ENCODE assay signal across 1 cellular context in genomic region chr1:230149751-230150584, GRCh38.
A peak's percentile ranks its signal among the peaks of the same experiment; 100 is the strongest.
TF ChIP-seq lines count a peak whose summit lies in the region.

No MANE protein-coding gene starts in this region.

TF ChIP-seq in GM12878, 131 proteins besides CTCF, POLR2A, EP300 and RAD21 (continued from another document and continues in another):
- TF ChIP-seq REST (IDR thresholded peaks at IDR 0.05; ENCODE audit: low read depth, low read length), result no peak
- no peak for TF ChIP-seq NR2C1 (IDR thresholded peaks at IDR 0.05)
- TF ChIP-seq NFIC (IDR thresholded peaks at IDR 0.05; ENCODE audit: low read depth, low read length), result 0 out of 2 replicates have a peak, but pooled peaks have one; percentile 33
- TF ChIP-seq IRF4 (IDR thresholded peaks at IDR 0.05; ENCODE audit: low read depth, low read length), result no peak
- no peak for TF ChIP-seq BRCA1 (IDR thresholded peaks at IDR 0.05; ENCODE audit: low read depth, low read length)
- no peak for TF ChIP-seq KDM1A (IDR thresholded peaks at IDR 0.05; ENCODE audit: borderline replicate concordance)
- TF ChIP-seq MYC (IDR thresholded peaks at IDR 0.05; ENCODE audit: insufficient read depth, insufficient read length, insufficient replicate concordance, low read length, severe bottlenecking), result no peak
- 0 out of 2 replicates have a peak, but pooled peaks have one; percentile 44 for TF ChIP-seq MEF2A (IDR thresholded peaks at IDR 0.05; ENCODE audit: insufficient read depth, low read depth, low read length)
- no peak for TF ChIP-seq SMAD1 (IDR thresholded peaks at IDR 0.05; ENCODE audit: low read depth, partially characterized antibody)
- TF ChIP-seq SUPT20H (IDR thresholded peaks at IDR 0.05; ENCODE audit: borderline replicate concordance, control insufficient read depth, low read depth, low read length), result no peak
- no peak for TF ChIP-seq SKIL (IDR thresholded peaks at IDR 0.05; ENCODE audit: low read depth, poor library complexity, severe bottlenecking)
- no peak for TF ChIP-seq BACH1 (IDR thresholded peaks at IDR 0.05; ENCODE audit: borderline replicate concordance)
- TF ChIP-seq GABPA (IDR thresholded peaks at IDR 0.05; ENCODE audit: low read depth), result 0 out of 2 replicates have a peak, but pooled peaks have one; percentile 22
- TF ChIP-seq MEF2B (IDR thresholded peaks at IDR 0.05; ENCODE audit: partially characterized antibody, poor library complexity, severe bottlenecking), result peak; percentile 28
- TF ChIP-seq PKNOX1 (IDR thresholded peaks at IDR 0.05), result peak; percentile 32; the same call in 1 of the 2 replicates
- TF ChIP-seq KAT2A (conservative IDR thresholded peaks at IDR 0.05; ENCODE audit: control insufficient read depth, low read depth, low read length), result no peak
- 0 out of 2 replicates have a peak, but pooled peaks have one; percentile 51 for TF ChIP-seq NBN (IDR thresholded peaks at IDR 0.05)
- TF ChIP-seq ZBTB40 (IDR thresholded peaks at IDR 0.05; ENCODE audit: borderline replicate concordance), result no peak
- TF ChIP-seq DPF2 (IDR thresholded peaks at IDR 0.05), result no peak
- peak; percentile 51; the same call in 1 of the 2 replicates for TF ChIP-seq ZNF207 (IDR thresholded peaks at IDR 0.05; ENCODE audit: borderline replicate concordance)
- TF ChIP-seq RB1 (IDR thresholded peaks at IDR 0.05; ENCODE audit: borderline replicate concordance), result 0 out of 2 replicates have a peak, but pooled peaks have one; percentile 16
- TF ChIP-seq ZNF217 (IDR thresholded peaks at IDR 0.05), result no peak
- peak; percentile 69 for TF ChIP-seq SMARCA5 (IDR thresholded peaks at IDR 0.05)
- no peak for TF ChIP-seq POLR2AphosphoS2 (IDR thresholded peaks at IDR 0.05; ENCODE audit: low read depth, low read length)
- no peak for TF ChIP-seq SREBF2 (IDR thresholded peaks at IDR 0.05; ENCODE audit: low read length)
- no peak for TF ChIP-seq SMC3 (IDR thresholded peaks at IDR 0.05; ENCODE audit: borderline replicate concordance, low read length)
- TF ChIP-seq NFXL1 (IDR thresholded peaks at IDR 0.05; ENCODE audit: borderline replicate concordance), result no peak
- no peak for TF ChIP-seq ZBTB4 (CRISPR knock-in tag; IDR thresholded peaks at IDR 0.05)
- no peak for TF ChIP-seq E2F8 (IDR thresholded peaks at IDR 0.05; ENCODE audit: low read depth, partially characterized antibody)
- no peak; the same call in 1 of the 2 replicates for TF ChIP-seq HDGF (IDR thresholded peaks at IDR 0.05)
- TF ChIP-seq CREM (IDR thresholded peaks at IDR 0.05; ENCODE audit: low read depth), result peak; percentile 50; the same call in 1 of the 2 replicates
- no peak for TF ChIP-seq CEBPZ (IDR thresholded peaks at IDR 0.05; ENCODE audit: low read depth, low read length)
- no peak for TF ChIP-seq CEBPB (IDR thresholded peaks at IDR 0.05; ENCODE audit: borderline replicate concordance in 1 of 2, low read depth in 2 of 2, low read length in 2 of 2)
- TF ChIP-seq TAF1 (IDR thresholded peaks at IDR 0.05; ENCODE audit: borderline replicate concordance, low read depth, low read length), result no peak
- TF ChIP-seq ATF3 (IDR thresholded peaks at IDR 0.05; ENCODE audit: borderline replicate concordance, extremely low read depth, low read depth, low read length), result no peak
- no peak for TF ChIP-seq TCF7 (IDR thresholded peaks at IDR 0.05; ENCODE audit: borderline replicate concordance)
